Comparison of ENCODE assay signal across 1 cellular context in the genomic region with DNA sequence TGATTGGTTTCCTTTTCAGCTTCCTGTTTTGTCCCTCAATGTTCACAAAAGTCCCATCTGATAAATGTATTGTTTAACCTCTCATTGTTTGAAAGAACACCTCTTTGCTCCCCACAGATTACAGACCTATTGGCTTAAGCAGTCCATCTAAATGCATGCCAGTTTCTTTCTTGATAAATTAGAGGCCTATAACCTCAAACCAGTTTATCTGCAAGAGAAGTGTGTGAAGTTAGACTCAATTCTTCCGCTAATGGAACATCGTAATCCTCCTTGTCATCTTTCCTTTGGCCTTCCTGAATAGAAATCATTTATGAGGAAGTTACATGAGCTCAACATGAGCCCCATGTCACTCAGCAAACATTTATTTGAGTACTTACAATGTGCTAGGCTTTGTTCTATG.
TF ChIP-seq lines count a peak whose summit lies in the region.

No MANE protein-coding gene starts in this region.

TF ChIP-seq in GM23338, 12 proteins besides CTCF, POLR2A, EP300 and RAD21 (continued from another document):
- TF ChIP-seq, protein P1, sequence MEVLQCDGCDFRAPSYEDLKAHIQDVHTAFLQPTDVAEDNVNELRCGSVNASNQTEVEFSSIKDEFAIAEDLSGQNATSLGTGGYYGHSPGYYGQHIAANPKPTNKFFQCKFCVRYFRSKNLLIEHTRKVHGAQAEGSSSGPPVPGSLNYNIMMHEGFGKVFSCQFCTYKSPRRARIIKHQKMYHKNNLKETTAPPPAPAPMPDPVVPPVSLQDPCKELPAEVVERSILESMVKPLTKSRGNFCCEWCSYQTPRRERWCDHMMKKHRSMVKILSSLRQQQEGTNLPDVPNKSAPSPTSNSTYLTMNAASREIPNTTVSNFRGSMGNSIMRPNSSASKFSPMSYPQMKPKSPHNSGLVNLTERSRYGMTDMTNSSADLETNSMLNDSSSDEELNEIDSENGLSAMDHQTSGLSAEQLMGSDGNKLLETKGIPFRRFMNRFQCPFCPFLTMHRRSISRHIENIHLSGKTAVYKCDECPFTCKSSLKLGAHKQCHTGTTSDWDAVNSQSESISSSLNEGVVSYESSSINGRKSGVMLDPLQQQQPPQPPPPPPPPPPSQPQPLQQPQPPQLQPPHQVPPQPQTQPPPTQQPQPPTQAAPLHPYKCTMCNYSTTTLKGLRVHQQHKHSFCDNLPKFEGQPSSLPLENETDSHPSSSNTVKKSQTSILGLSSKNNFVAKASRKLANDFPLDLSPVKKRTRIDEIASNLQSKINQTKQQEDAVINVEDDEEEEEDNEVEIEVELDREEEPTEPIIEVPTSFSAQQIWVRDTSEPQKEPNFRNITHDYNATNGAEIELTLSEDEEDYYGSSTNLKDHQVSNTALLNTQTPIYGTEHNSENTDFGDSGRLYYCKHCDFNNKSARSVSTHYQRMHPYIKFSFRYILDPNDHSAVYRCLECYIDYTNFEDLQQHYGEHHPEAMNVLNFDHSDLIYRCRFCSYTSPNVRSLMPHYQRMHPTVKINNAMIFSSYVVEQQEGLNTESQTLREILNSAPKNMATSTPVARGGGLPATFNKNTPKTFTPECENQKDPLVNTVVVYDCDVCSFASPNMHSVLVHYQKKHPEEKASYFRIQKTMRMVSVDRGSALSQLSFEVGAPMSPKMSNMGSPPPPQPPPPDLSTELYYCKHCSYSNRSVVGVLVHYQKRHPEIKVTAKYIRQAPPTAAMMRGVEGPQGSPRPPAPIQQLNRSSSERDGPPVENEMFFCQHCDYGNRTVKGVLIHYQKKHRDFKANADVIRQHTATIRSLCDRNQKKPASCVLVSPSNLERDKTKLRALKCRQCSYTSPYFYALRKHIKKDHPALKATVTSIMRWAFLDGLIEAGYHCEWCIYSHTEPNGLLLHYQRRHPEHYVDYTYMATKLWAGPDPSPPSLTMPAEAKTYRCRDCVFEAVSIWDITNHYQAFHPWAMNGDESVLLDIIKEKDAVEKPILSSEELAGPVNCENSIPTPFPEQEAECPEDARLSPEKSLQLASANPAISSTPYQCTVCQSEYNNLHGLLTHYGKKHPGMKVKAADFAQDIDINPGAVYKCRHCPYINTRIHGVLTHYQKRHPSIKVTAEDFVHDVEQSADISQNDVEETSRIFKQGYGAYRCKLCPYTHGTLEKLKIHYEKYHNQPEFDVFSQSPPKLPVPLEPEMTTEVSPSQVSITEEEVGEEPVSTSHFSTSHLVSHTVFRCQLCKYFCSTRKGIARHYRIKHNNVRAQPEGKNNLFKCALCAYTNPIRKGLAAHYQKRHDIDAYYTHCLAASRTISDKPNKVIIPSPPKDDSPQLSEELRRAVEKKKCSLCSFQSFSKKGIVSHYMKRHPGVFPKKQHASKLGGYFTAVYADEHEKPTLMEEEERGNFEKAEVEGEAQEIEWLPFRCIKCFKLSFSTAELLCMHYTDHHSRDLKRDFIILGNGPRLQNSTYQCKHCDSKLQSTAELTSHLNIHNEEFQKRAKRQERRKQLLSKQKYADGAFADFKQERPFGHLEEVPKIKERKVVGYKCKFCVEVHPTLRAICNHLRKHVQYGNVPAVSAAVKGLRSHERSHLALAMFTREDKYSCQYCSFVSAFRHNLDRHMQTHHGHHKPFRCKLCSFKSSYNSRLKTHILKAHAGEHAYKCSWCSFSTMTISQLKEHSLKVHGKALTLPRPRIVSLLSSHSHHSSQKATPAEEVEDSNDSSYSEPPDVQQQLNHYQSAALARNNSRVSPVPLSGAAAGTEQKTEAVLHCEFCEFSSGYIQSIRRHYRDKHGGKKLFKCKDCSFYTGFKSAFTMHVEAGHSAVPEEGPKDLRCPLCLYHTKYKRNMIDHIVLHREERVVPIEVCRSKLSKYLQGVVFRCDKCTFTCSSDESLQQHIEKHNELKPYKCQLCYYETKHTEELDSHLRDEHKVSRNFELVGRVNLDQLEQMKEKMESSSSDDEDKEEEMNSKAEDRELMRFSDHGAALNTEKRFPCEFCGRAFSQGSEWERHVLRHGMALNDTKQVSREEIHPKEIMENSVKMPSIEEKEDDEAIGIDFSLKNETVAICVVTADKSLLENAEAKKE (CRISPR knock-in tag; IDR thresholded peaks at IDR 0.05), result no peak
- TF ChIP-seq POLR2AphosphoS5 (IDR thresholded peaks at IDR 0.05; ENCODE audit: low read depth), result no peak
- TF ChIP-seq, protein P2, sequence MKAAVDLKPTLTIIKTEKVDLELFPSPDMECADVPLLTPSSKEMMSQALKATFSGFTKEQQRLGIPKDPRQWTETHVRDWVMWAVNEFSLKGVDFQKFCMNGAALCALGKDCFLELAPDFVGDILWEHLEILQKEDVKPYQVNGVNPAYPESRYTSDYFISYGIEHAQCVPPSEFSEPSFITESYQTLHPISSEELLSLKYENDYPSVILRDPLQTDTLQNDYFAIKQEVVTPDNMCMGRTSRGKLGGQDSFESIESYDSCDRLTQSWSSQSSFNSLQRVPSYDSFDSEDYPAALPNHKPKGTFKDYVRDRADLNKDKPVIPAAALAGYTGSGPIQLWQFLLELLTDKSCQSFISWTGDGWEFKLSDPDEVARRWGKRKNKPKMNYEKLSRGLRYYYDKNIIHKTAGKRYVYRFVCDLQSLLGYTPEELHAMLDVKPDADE (IDR thresholded peaks at IDR 0.05), result no peak
